Comparison of ENCODE assay signal across 1 cellular context in the genomic region with DNA sequence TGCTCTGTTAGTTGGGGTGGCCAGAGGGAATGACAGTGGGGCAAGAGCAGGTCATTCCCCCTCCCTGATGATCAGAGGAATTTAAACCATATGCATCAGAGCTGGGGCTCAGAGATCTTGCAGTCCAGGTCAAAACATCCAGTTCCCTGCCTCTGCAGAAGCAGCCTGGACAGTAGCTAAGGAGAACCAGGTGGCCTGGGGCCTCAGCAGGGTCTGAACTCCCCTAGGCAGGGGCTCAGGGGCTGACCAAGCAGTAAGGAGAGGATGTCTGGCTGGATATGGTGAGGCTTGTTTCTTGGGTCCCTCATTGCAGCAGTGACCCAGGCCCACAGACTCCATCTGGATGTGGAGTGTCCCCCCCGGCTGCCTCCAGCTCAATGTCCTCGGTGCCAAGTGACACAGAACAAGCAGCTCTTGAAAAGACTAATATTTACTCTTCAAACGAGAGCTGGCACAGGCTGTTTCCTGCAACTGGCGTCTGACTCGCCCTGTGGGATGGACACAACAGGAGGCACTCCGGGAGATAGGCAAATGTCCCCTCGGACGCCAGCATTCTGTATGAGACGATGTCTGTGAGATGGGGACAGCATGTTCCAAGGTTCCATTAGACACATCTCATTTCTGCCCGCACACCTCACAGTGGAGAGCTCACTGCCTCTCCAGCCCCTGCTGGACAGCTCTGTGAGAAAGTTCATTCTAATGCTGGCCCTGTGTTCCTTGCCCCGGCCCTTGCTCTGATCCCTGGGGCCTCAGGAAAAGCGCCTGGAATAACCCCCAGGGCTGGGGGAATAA.
TF ChIP-seq lines count a peak whose summit lies in the region.

No MANE protein-coding gene starts in this region.

TF ChIP-seq in K562, 482 proteins besides CTCF, POLR2A, EP300 and RAD21:
- no peak for TF ChIP-seq PHF8 (IDR thresholded peaks at IDR 0.05; ENCODE audit: borderline replicate concordance, low read length)
- TF ChIP-seq ZNF766 (CRISPR knock-in tag; conservative IDR thresholded peaks at IDR 0.05): no peak
- TF ChIP-seq, protein P1, sequence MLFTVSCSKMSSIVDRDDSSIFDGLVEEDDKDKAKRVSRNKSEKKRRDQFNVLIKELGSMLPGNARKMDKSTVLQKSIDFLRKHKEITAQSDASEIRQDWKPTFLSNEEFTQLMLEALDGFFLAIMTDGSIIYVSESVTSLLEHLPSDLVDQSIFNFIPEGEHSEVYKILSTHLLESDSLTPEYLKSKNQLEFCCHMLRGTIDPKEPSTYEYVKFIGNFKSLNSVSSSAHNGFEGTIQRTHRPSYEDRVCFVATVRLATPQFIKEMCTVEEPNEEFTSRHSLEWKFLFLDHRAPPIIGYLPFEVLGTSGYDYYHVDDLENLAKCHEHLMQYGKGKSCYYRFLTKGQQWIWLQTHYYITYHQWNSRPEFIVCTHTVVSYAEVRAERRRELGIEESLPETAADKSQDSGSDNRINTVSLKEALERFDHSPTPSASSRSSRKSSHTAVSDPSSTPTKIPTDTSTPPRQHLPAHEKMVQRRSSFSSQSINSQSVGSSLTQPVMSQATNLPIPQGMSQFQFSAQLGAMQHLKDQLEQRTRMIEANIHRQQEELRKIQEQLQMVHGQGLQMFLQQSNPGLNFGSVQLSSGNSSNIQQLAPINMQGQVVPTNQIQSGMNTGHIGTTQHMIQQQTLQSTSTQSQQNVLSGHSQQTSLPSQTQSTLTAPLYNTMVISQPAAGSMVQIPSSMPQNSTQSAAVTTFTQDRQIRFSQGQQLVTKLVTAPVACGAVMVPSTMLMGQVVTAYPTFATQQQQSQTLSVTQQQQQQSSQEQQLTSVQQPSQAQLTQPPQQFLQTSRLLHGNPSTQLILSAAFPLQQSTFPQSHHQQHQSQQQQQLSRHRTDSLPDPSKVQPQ (CRISPR knock-in tag; IDR thresholded peaks at IDR 0.05; ENCODE audit: borderline replicate concordance): no peak
- TF ChIP-seq, protein P2, sequence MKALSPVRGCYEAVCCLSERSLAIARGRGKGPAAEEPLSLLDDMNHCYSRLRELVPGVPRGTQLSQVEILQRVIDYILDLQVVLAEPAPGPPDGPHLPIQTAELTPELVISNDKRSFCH (CRISPR knock-in tag; IDR thresholded peaks at IDR 0.05): no peak
- TF ChIP-seq, protein P2 (tag; IDR thresholded peaks at IDR 0.05): no peak
- TF ChIP-seq ZNF239 (CRISPR knock-in tag; IDR thresholded peaks at IDR 0.05): no peak
- TF ChIP-seq, protein P3, sequence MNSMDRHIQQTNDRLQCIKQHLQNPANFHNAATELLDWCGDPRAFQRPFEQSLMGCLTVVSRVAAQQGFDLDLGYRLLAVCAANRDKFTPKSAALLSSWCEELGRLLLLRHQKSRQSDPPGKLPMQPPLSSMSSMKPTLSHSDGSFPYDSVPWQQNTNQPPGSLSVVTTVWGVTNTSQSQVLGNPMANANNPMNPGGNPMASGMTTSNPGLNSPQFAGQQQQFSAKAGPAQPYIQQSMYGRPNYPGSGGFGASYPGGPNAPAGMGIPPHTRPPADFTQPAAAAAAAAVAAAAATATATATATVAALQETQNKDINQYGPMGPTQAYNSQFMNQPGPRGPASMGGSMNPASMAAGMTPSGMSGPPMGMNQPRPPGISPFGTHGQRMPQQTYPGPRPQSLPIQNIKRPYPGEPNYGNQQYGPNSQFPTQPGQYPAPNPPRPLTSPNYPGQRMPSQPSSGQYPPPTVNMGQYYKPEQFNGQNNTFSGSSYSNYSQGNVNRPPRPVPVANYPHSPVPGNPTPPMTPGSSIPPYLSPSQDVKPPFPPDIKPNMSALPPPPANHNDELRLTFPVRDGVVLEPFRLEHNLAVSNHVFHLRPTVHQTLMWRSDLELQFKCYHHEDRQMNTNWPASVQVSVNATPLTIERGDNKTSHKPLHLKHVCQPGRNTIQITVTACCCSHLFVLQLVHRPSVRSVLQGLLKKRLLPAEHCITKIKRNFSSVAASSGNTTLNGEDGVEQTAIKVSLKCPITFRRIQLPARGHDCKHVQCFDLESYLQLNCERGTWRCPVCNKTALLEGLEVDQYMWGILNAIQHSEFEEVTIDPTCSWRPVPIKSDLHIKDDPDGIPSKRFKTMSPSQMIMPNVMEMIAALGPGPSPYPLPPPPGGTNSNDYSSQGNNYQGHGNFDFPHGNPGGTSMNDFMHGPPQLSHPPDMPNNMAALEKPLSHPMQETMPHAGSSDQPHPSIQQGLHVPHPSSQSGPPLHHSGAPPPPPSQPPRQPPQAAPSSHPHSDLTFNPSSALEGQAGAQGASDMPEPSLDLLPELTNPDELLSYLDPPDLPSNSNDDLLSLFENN (IDR thresholded peaks at IDR 0.05; ENCODE audit: low read depth in 2 of 2, low read length in 2 of 2): no peak
